ENCODE assay signal across 25 cellular contexts in the genomic region with DNA sequence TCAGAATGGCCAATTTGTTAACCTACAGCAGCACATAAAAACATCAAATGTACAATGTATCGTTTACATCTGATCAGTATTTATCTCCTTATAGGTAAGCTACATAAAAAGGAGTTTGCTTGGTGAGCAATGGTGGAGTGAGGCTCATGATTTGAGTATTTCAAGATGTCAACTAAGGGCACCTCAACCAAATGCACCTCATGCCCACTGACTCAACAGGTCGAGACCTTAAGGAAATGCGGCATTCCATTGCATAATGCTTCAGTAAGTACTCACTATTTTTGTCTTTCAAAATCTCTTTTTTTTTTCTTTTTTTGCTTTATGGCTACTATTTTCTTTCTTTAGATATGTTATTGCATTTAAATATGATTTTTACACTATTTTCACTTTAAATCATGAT.
DNase-seq lines count a peak whose midpoint lies in the region; TF ChIP-seq lines count a peak whose summit lies in the region.
"Had no signal": no experiment of that assay in that cellular context is flagged by ENCODE, and none has a peak within 500 bp of the region (broad histone marks: within the 10 kb centered on the region; RNA-seq: fewer than 3 reads in every experiment).

No MANE protein-coding gene starts in this region.

- in situ Hi-C loops in ACHN (cut with HindIII; ENCODE audit: low pct_ligation_motif_present, low pct_unique_long_range_greater_than_20kb, low sequenced_read_pairs), result no loop called here

- no peak overlapping the region for H3K27ac ChIP-seq in dorsolateral prefrontal cortex
- H3K27ac ChIP-seq: BLaER1 treated with 17β-estradiol and CSF1 and Interleukin-3, amounts not matched to agents 10 nM and 100 nM had no signal

- H3K27ac Mint-ChIP-seq in immature natural killer cell, result no peak overlapping the region
- H3K27ac Mint-ChIP-seq: CD4-positive, alpha-beta T cell had no signal

- no peak for TF ChIP-seq CTCF in dorsolateral prefrontal cortex (IDR thresholded peaks at IDR 0.05 in 54 of 56, conservative IDR thresholded peaks at IDR 0.05 in 2 of 56; ENCODE audit: low read depth in 1 of 56, partially characterized antibody in 56 of 56)

- no peaks in the 10 kb centered on the region for H3K4me1 Mint-ChIP-seq in immature natural killer cell

- H3K27me3 ChIP-seq in dorsolateral prefrontal cortex, result no peaks in the 10 kb centered on the region
- H3K27me3 ChIP-seq: BLaER1 treated with 17β-estradiol and CSF1 and Interleukin-3, amounts not matched to agents 10 nM and 100 nM had no signal

- intact Hi-C loops in dorsolateral prefrontal cortex (cut with DNase I), result no loop called here

- peaks cover 2 to 12% (median 9%) of the 10 kb centered on the region in 6 donors for H3K9me3 Mint-ChIP-seq in immature natural killer cell
- H3K9me3 Mint-ChIP-seq: CD4-positive, alpha-beta T cell had no signal

- H3K36me3 Mint-ChIP-seq in immature natural killer cell, result no peaks in the 10 kb centered on the region

- no peak overlapping the region for H3K4me3 ChIP-seq in dorsolateral prefrontal cortex
- H3K4me3 ChIP-seq: BLaER1 treated with 17β-estradiol and CSF1 and Interleukin-3, amounts not matched to agents 10 nM and 100 nM; GM12878 had no signal

- DNase-seq in ACHN, result peak; percentile 7
- DNase-seq in M059J (ENCODE audit: low read depth), result peak; percentile 81
- peak; percentile 34 for DNase-seq in dermis blood vessel endothelial cell
- peak; percentile 3 for DNase-seq in iris pigment epithelial cell (ENCODE audit: low read depth)
- no peak for DNase-seq in islet precursor cell
- DNase-seq in T1000 (lab: John Stamatoyannopoulos, UW), result no peak
- DNase-seq in immature natural killer cell, result no peak
- DNase-seq in dorsolateral prefrontal cortex, result no peak
- DNase-seq: 8988T; CD4-positive, alpha-beta T cell; DMS53; GDM1; IMR-90; KG1; NCI-H1048; NCI-H1417; NCI-H1694; NCI-H2029 treated with DMSO at 0.1 percent for 48 hours; NCI-H226; NCI-H510A; NCI-H69; RPMI8226; SHP77 had no signal

- H3K27me3 Mint-ChIP-seq in immature natural killer cell (ENCODE audit: low read depth in 3 of 3), result peaks cover 0 to 3% (median 0%) of the 10 kb centered on the region in 3 donors
- H3K27me3 Mint-ChIP-seq: CD4-positive, alpha-beta T cell had no signal

- H3K4me3 Mint-ChIP-seq in immature natural killer cell, result no peak overlapping the region
- H3K4me3 Mint-ChIP-seq: CD4-positive, alpha-beta T cell had no signal

Comparison
In these comparisons a context has a peak if more than half of its experiments do, and no peak if none do; other contexts are left out.
1. DNase-seq: peak in ACHN (single experiment), M059J (single experiment), dermis blood vessel endothelial cell (single experiment) and iris pigment epithelial cell (single experiment); none in islet precursor cell (single experiment), T1000 (single experiment), immature natural killer cell (0 of 3) and dorsolateral prefrontal cortex (0 of 10).